9 cellular contexts compared by ENCODE assay signal in genomic region chr12:76028649-76029277, GRCh38. TPM values are rescaled to one million over a fixed set of nuclear protein-coding genes. Genes with fewer than 3 reads are reported as not detected.
DNase-seq lines count a peak whose midpoint lies in the region; ATAC-seq and TF ChIP-seq lines count a peak whose summit lies in the region.
"Had no signal": no experiment of that assay in that cellular context is flagged by ENCODE, and none has a peak within 500 bp of the region (broad histone marks: within the 10 kb centered on the region; RNA-seq: fewer than 3 reads in every experiment).

No MANE protein-coding gene starts in this region.

- H2AK5ac ChIP-seq in trophoblast cell (ENCODE audit: low read length) = no peak overlapping the region

- intact Hi-C loops in esophagus squamous epithelium (cut with DNase I) = no loop called here
- intact Hi-C loops in head of caudate nucleus (cut with DNase I) = no loop called here

- CTCF ChIA-PET in SK-N-SH (lab: Yijun Ruan, JAX) = interaction anchor here (1.0 to 12.5 kb wide), 4 partner anchors 27 to 500 kb away, joined by 3 to 166 read pairs (median 4); no protein-coding TSS in a partner anchor

- H3K4me1 ChIP-seq in ES-I3 (ENCODE audit: insufficient read depth, low read length) (0 out of 2 replicates have a peak, but pooled peaks cover 5% of the 10 kb centered on the region), SK-N-SH (ENCODE audit: control insufficient read depth in 1 of 2, insufficient read depth in 2 of 2, low read depth in 1 of 2, low read length in 1 of 2) (peaks cover 12 to 15% of the 10 kb centered on the region in 2 experiments), esophagus squamous epithelium (peaks cover 0 to 68% (median 7%) of the 10 kb centered on the region in 3 donors), trophoblast cell (ENCODE audit: control insufficient read depth in 1 of 2, insufficient read depth in 2 of 2, low read length in 2 of 2) (peaks cover 2 to 4% of the 10 kb centered on the region in 2 experiments)

- H3K79me1 ChIP-seq in trophoblast cell (ENCODE audit: low read length) = peaks cover 14% of the 10 kb centered on the region

- H3K9ac ChIP-seq in ES-I3 (ENCODE audit: low read depth, low read length) = peak overlapping the region; percentile 86
- peak overlapping the region; percentile 98 for H3K9ac ChIP-seq in SK-N-SH
- H3K9ac ChIP-seq in trophoblast cell (ENCODE audit: low read length) = no peak overlapping the region

- no peak overlapping the region for H3K23ac ChIP-seq in trophoblast cell (ENCODE audit: low read length)

- TF ChIP-seq RAD21 in SK-N-SH (IDR thresholded peaks at IDR 0.05; ENCODE audit: low read length) = no peak

- no peak overlapping the region for H3K18ac ChIP-seq in trophoblast cell (ENCODE audit: low read length)

- H4K12ac ChIP-seq in trophoblast cell (ENCODE audit: low read depth, low read length) = no peak overlapping the region

- peaks cover 64% of the 10 kb centered on the region for H3F3A ChIP-seq in SK-N-SH (replicated peaks; ENCODE audit: insufficient read depth)

- no peak for TF ChIP-seq POLR2A in esophagus squamous epithelium (IDR thresholded peaks at IDR 0.05)

- no peak for ATAC-seq in GM21526 (IDR thresholded peaks at IDR 0.05; ENCODE audit: low FRiP score, unreplicated experiment)
- ATAC-seq in HG03139 (IDR thresholded peaks at IDR 0.05; ENCODE audit: unreplicated experiment) = no peak
- no peak for ATAC-seq in activated CD4-positive, CD25-positive, alpha-beta regulatory T cell treated with anti-CD3 and anti-CD28 coated beads, Interleukin-2, amount 50 U/mL, for 24 hours

- TF ChIP-seq EP300 in SK-N-SH (IDR thresholded peaks at IDR 0.05; ENCODE audit: borderline replicate concordance in 1 of 2, low read depth in 1 of 2, low read length in 1 of 2) = no peak

- WGBS in SK-N-SH (ENCODE audit: low lambda C conversion rate) = 35% methylated on average over 2 of the region's 2 CpGs
- WGBS in esophagus squamous epithelium, 2 donors = 23 to 27% methylated on average over 2 of the region's 2 CpGs
- no CpG with 5 or more reads among the region's 2 CpGs for WGBS in trophoblast cell (ENCODE audit: extremely low coverage, insufficient coverage, insufficient read length)

- no peak overlapping the region for H3K4ac ChIP-seq in trophoblast cell (ENCODE audit: low read depth, low read length)

- no peak for DNase-seq in SK-N-SH
- DNase-seq in esophagus squamous epithelium (lab: John Stamatoyannopoulos, UW) = no peak
- no peak for DNase-seq in trophoblast cell
- DNase-seq in head of caudate nucleus = no peak
- DNase-seq: posterior cingulate gyrus had no signal

- H3K9me3 ChIP-seq in ES-I3 (ENCODE audit: control insufficient read depth, insufficient read depth, low read length) (no peaks in the 10 kb centered on the region), SK-N-SH (no peaks in the 10 kb centered on the region), esophagus squamous epithelium (no peaks in the 10 kb centered on the region), trophoblast cell (ENCODE audit: insufficient read depth, low read depth, low read length) (no peaks in the 10 kb centered on the region)

- H4K91ac ChIP-seq in trophoblast cell (ENCODE audit: low read depth, low read length) = no peak overlapping the region

- H2AFZ ChIP-seq in SK-N-SH (ENCODE audit: low read depth) = no peak overlapping the region
- no peak overlapping the region for H2AFZ ChIP-seq in trophoblast cell (ENCODE audit: insufficient read depth, low read length, poor library complexity)

- H3K27ac ChIP-seq in SK-N-SH (ENCODE audit: low read depth in 2 of 2, low read length in 1 of 2) (peak overlapping the region; percentile 64 to 92; a peak in 3 of 4 replicates), esophagus squamous epithelium (peak overlapping the region; percentile 0 to 99 (median 76)), trophoblast cell (ENCODE audit: low read depth, low read length) (no peak overlapping the region)

- H3K36me3 ChIP-seq in ES-I3 (ENCODE audit: insufficient read depth, low read length) (peaks cover 9% of the 10 kb centered on the region; the same call in 1 of the 2 replicates), SK-N-SH (replicated peaks in 1 of 2; ENCODE audit: control insufficient read depth in 1 of 2, insufficient read depth in 2 of 2, low read length in 1 of 2) (peaks cover 14 to 28% of the 10 kb centered on the region in 2 experiments), esophagus squamous epithelium (no peaks in the 10 kb centered on the region), trophoblast cell (ENCODE audit: control insufficient read depth in 1 of 2, insufficient read depth in 2 of 2, low read length in 2 of 2) (no peaks in the 10 kb centered on the region)

- H3K79me2 ChIP-seq in SK-N-SH (ENCODE audit: insufficient read depth) (peaks cover 48% of the 10 kb centered on the region), trophoblast cell (ENCODE audit: control insufficient read depth, insufficient read depth, low read length, poor library complexity) (peaks cover 13% of the 10 kb centered on the region)

- no peaks in the 10 kb centered on the region for H3K9me2 ChIP-seq in SK-N-SH

- H3K4me2 ChIP-seq in SK-N-SH (peak overlapping the region; percentile 69), trophoblast cell (ENCODE audit: low read length) (peak overlapping the region; percentile 43)

- no peak overlapping the region for H2BK5ac ChIP-seq in trophoblast cell (ENCODE audit: low read depth, low read length, poor library complexity)

- H3K27me3 ChIP-seq in SK-N-SH (ENCODE audit: insufficient read depth) = no peaks in the 10 kb centered on the region
- H3K27me3 ChIP-seq in esophagus squamous epithelium = no peaks in the 10 kb centered on the region
- H3K27me3 ChIP-seq in trophoblast cell (ENCODE audit: insufficient read depth, low read length) = no peaks in the 10 kb centered on the region

- H4K8ac ChIP-seq in trophoblast cell (ENCODE audit: low read depth, low read length) = no peak overlapping the region

- TF ChIP-seq CTCF in SK-N-SH (IDR thresholded peaks at IDR 0.05) (no peak), esophagus squamous epithelium (IDR thresholded peaks at IDR 0.05) (no peak)

- H2BK12ac ChIP-seq in trophoblast cell (ENCODE audit: low read length) = no peak overlapping the region

- POLR2A ChIA-PET in SK-N-SH (lab: Yijun Ruan, JAX) = no interaction called here

- peaks cover 10% of the 10 kb centered on the region; the same call in 1 of the 2 replicates for H4K20me1 ChIP-seq in SK-N-SH (ENCODE audit: insufficient read depth)

- H3K4me3 ChIP-seq in SK-N-SH (ENCODE audit: low read depth in 2 of 2, low read length in 1 of 2) (peak overlapping the region; percentile 80 to 91), esophagus squamous epithelium (peak overlapping the region; percentile 70 to 99 (median 86)), trophoblast cell (ENCODE audit: low read depth, low read length) (no peak overlapping the region)

- no peak overlapping the region for H2BK120ac ChIP-seq in trophoblast cell (ENCODE audit: insufficient read depth, low read length, poor library complexity)

- H3K14ac ChIP-seq in trophoblast cell (ENCODE audit: low read length) = no peak overlapping the region

TF ChIP-seq in SK-N-SH, 30 proteins besides CTCF, POLR2A, EP300 and RAD21:
- TF ChIP-seq FOXM1 (IDR thresholded peaks at IDR 0.05; ENCODE audit: low read depth) (no peak), JUND (IDR thresholded peaks at IDR 0.05) (0 out of 2 replicates have a peak, but pooled peaks have one; percentile 17)
TF ChIP-seq in SK-N-SH: peak in this region for 1.

RNA-seq across cellular contexts. Expression of gene PHLDA1, which starts 2.8 kb away (rescaled TPM):
- 21.6 and 26.2 TPM in 2 replicates for polyA plus RNA-seq in SK-N-SH (2012; rRNA removed)
- polyA plus RNA-seq in SK-N-SH (2012; cell fraction: cytosol; rRNA removed) = 20.1 and 20.3 TPM in 2 replicates
- 19.8 and 24.5 TPM in 2 replicates for polyA plus RNA-seq in SK-N-SH (2012; cell fraction: nucleus; rRNA removed)
- 10 to 100 TPM; 33.8 to 77.8 (median 56.7) TPM for total RNA-seq in esophagus squamous epithelium
- 3.8 and 4.5 TPM in 2 replicates for polyA plus RNA-seq in trophoblast cell (2013)

RNA-seq across cellular contexts. Expression of gene NAP1L1, which starts 55.7 kb away (rescaled TPM):
- polyA plus RNA-seq in SK-N-SH (2012; rRNA removed) = 193 and 197 TPM in 2 replicates
- polyA plus RNA-seq in SK-N-SH (2012; cell fraction: cytosol; rRNA removed) = 275 and 391 TPM in 2 replicates
- 122 and 161 TPM in 2 replicates for polyA plus RNA-seq in SK-N-SH (2012; cell fraction: nucleus; rRNA removed)
- 100 to 1,000 TPM; 103 to 279 (median 201) TPM for total RNA-seq in esophagus squamous epithelium
- 493 and 514 TPM in 2 replicates for polyA plus RNA-seq in trophoblast cell (2013)
